19 cellular contexts compared by ENCODE assay signal in genomic region chr3:157491136-157491535, GRCh38. TPM values are rescaled to one million over a fixed set of nuclear protein-coding genes. Genes with fewer than 3 reads are reported as not detected.
"Had no signal": no experiment of that assay in that cellular context is flagged by ENCODE, and none has a peak within 500 bp of the region (broad histone marks: within the 10 kb centered on the region; RNA-seq: fewer than 3 reads in every experiment).

No MANE protein-coding gene starts in this region.

- H3K27ac ChIP-seq: esophagus squamous epithelium, hepatocyte, left ventricle myocardium inferior, neutrophil had no signal

- ATAC-seq: naive thymus-derived CD8-positive, alpha-beta T cell; stimulated activated memory B cell treated with anti-CD40 and anti-IgM and Interleukin-4, amounts not matched to agents 10 μg/mL and 1 μg/mL and 100 μg/mL, for 72 hours had no signal

- H3K9me3 Mint-ChIP-seq: activated naive CD8-positive, alpha-beta T cell treated with anti-CD3 and anti-CD28 coated beads for 36 hours; brain; central memory CD8-positive, alpha-beta T cell; memory B cell; naive thymus-derived CD8-positive, alpha-beta T cell; stimulated activated memory B cell treated with anti-CD40 and anti-IgM and Interleukin-4, amounts not matched to agents 10 μg/mL and 1 μg/mL and 100 μg/mL, for 72 hours had no signal

- DNase-seq: activated CD4-positive, alpha-beta T cell treated with anti-CD3 and anti-CD28 coated beads, Interleukin-2, amount 50 U/mL, for 1 hour; activated CD4-positive, CD25-positive, alpha-beta regulatory T cell; activated CD8-positive, alpha-beta memory T cell treated with anti-CD3 and anti-CD28 coated beads for 24 hours; activated gamma-delta T cell treated with Interleukin-2 at 50 U/mL for 16 hours; activated naive CD8-positive, alpha-beta T cell treated with anti-CD3 and anti-CD28 coated beads for 36 hours; amygdala; cortex of kidney; effector CD4-positive, alpha-beta T cell; esophagus squamous epithelium; kidney; left ventricle myocardium inferior; naive thymus-derived CD8-positive, alpha-beta T cell; stimulated activated CD4-positive, alpha-beta T cell treated with anti-CD3 and anti-CD28 coated beads, Interleukin-2, amount 100 ng/mL, for 48 hours had no signal

- H3K27me3 ChIP-seq: esophagus squamous epithelium, hepatocyte, neutrophil had no signal

- H3K27ac Mint-ChIP-seq: activated naive CD8-positive, alpha-beta T cell treated with anti-CD3 and anti-CD28 coated beads for 36 hours; memory B cell; naive thymus-derived CD8-positive, alpha-beta T cell; stimulated activated memory B cell treated with anti-CD40 and anti-IgM and Interleukin-4, amounts not matched to agents 10 μg/mL and 1 μg/mL and 100 μg/mL, for 72 hours had no signal

- H3K4me1 Mint-ChIP-seq: activated naive CD8-positive, alpha-beta T cell treated with anti-CD3 and anti-CD28 coated beads for 36 hours; central memory CD8-positive, alpha-beta T cell; memory B cell; naive thymus-derived CD8-positive, alpha-beta T cell had no signal

- H3K4me1 ChIP-seq: esophagus squamous epithelium, left ventricle myocardium inferior had no signal

- H3K27me3 Mint-ChIP-seq: stimulated activated memory B cell treated with anti-CD40 and anti-IgM and Interleukin-4, amounts not matched to agents 10 μg/mL and 1 μg/mL and 100 μg/mL, for 72 hours had no signal

- H3K9me3 ChIP-seq: esophagus squamous epithelium, left ventricle myocardium inferior, neutrophil had no signal

- H3K36me3 ChIP-seq: esophagus squamous epithelium, left ventricle myocardium inferior, neutrophil had no signal

- H3K4me3 ChIP-seq: esophagus squamous epithelium, hepatocyte, left ventricle myocardium inferior had no signal

- H3K4me3 Mint-ChIP-seq: activated naive CD8-positive, alpha-beta T cell treated with anti-CD3 and anti-CD28 coated beads for 36 hours; brain; central memory CD8-positive, alpha-beta T cell; memory B cell; naive thymus-derived CD8-positive, alpha-beta T cell; stimulated activated memory B cell treated with anti-CD40 and anti-IgM and Interleukin-4, amounts not matched to agents 10 μg/mL and 1 μg/mL and 100 μg/mL, for 72 hours had no signal

- H3K36me3 Mint-ChIP-seq: activated naive CD8-positive, alpha-beta T cell treated with anti-CD3 and anti-CD28 coated beads for 36 hours; brain; memory B cell; naive thymus-derived CD8-positive, alpha-beta T cell; stimulated activated memory B cell treated with anti-CD40 and anti-IgM and Interleukin-4, amounts not matched to agents 10 μg/mL and 1 μg/mL and 100 μg/mL, for 72 hours had no signal

RNA-seq across cellular contexts. Expression of gene VEPH1, which starts 12.1 kb away (rescaled TPM):
- total RNA-seq: activated naive CD8-positive, alpha-beta T cell treated with anti-CD3 and anti-CD28 coated beads for 36 hours; esophagus squamous epithelium; naive thymus-derived CD8-positive, alpha-beta T cell had no signal
